17 cellular contexts compared by ENCODE assay signal in genomic region chr12:116370004-116370404, GRCh38.
DNase-seq lines count a peak whose midpoint lies in the region; ATAC-seq and TF ChIP-seq lines count a peak whose summit lies in the region.
"Had no signal": no experiment of that assay in that cellular context is flagged by ENCODE, and none has a peak within 500 bp of the region (broad histone marks: within the 10 kb centered on the region; RNA-seq: fewer than 3 reads in every experiment).

No MANE protein-coding gene starts in this region.

- DNase-seq in GM23248 (peak; percentile 75), KG1 (lab: John Stamatoyannopoulos, UW) (no peak)
- no peak for DNase-seq in activated CD4-positive, alpha-beta T cell treated with anti-CD3 and anti-CD28 coated beads, Interleukin-2, amount 50 U/mL, for 48 hours
- DNase-seq in activated CD4-positive, alpha-beta T cell treated with anti-CD3 and anti-CD28 coated beads for 36 hours: no peak
- DNase-seq: activated CD4-positive, alpha-beta T cell treated with anti-CD3 and anti-CD28 coated beads, Interleukin-2, amount 10 ng/mL, durations not matched to agents 24 days and 14 days; COR-L47; erythroblast; NCI-H2081; NK-92 treated with Interleukin-12 subunit alpha and Interleukin-12 subunit beta, amount 100 ng/mL, for 24 hours; stimulated activated CD4-positive, alpha-beta T cell treated with anti-CD3 and anti-CD28 coated beads, Interleukin-12 subunit alpha, Interleukin-12 subunit beta, amount 100 ng/mL, for 4 hours; SW 1271; transverse colon had no signal

- intact Hi-C loops in activated CD4-positive, alpha-beta T cell treated with anti-CD3 and anti-CD28 coated beads for 36 hours (cut with DNase I, micrococcal nuclease): no loop called here

- peaks cover 3% of the 10 kb centered on the region; the same call in 1 of the 2 replicates for H3F3A ChIP-seq in GM23248 (ENCODE audit: insufficient read depth)

- no peaks in the 10 kb centered on the region for H3K79me2 ChIP-seq in GM23248 (ENCODE audit: insufficient read depth)

- no peak overlapping the region for H3K27ac Mint-ChIP-seq in activated CD4-positive, alpha-beta T cell treated with anti-CD3 and anti-CD28 coated beads for 36 hours
- H3K27ac Mint-ChIP-seq: activated CD4-positive, alpha-beta T cell treated with anti-CD3 and anti-CD28 coated beads, Interleukin-2, amount 10 ng/mL, durations not matched to agents 24 days and 14 days; activated T-helper 2 cell treated with anti-CD3 and anti-CD28 coated beads, Interferon-gamma antibody, Interleukin-2, Interleukin-4, amounts not matched to agents 10 μg/mL and 5 μg/mL and 100 μg/mL, durations not matched to agents 14 hours and 24 hours and 36 hours; IgD-negative memory B cell had no signal

- TF ChIP-seq EP300 in gastroesophageal sphincter (IDR thresholded peaks at IDR 0.05): no peak

- no peak overlapping the region for H3K4me3 Mint-ChIP-seq in activated CD4-positive, alpha-beta T cell treated with anti-CD3 and anti-CD28 coated beads for 36 hours
- H3K4me3 Mint-ChIP-seq: activated CD4-positive, alpha-beta T cell treated with anti-CD3 and anti-CD28 coated beads, Interleukin-2, amount 10 ng/mL, durations not matched to agents 24 days and 14 days; IgD-negative memory B cell had no signal

- no peak overlapping the region for H3K27ac ChIP-seq in GM23248
- no peak overlapping the region for H3K27ac ChIP-seq in gastroesophageal sphincter
- peak overlapping the region; percentile 41 for H3K27ac ChIP-seq in skeletal muscle tissue (ENCODE audit: low read depth, low read length)

- H3K4me1 Mint-ChIP-seq in activated CD4-positive, alpha-beta T cell treated with anti-CD3 and anti-CD28 coated beads for 36 hours: no peaks in the 10 kb centered on the region

- POLR2A ChIA-PET in activated CD4-positive, alpha-beta T cell treated with anti-CD3 and anti-CD28 coated beads for 36 hours (lab: Charles Lee): no interaction called here

- no peak overlapping the region for H3K4me3 ChIP-seq in GM23248
- H3K4me3 ChIP-seq in gastroesophageal sphincter: no peak overlapping the region
- no peak overlapping the region for H3K4me3 ChIP-seq in skeletal muscle tissue (ENCODE audit: low read length in 3 of 3)
- H3K4me3 ChIP-seq: transverse colon had no signal

- H3K9me3 ChIP-seq in GM23248 (ENCODE audit: low read depth): no peaks in the 10 kb centered on the region
- H3K9me3 ChIP-seq in gastroesophageal sphincter: no peaks in the 10 kb centered on the region
- no peaks in the 10 kb centered on the region for H3K9me3 ChIP-seq in skeletal muscle tissue (ENCODE audit: control insufficient read depth in 3 of 3, low read length in 3 of 3)
- H3K9me3 ChIP-seq: transverse colon had no signal

- no peak overlapping the region for H3K4me2 ChIP-seq in GM23248 (ENCODE audit: unreplicated experiment)

- ATAC-seq in SK-N-SH treated with all-trans-retinoic acid at 6 μM for 48 hours: peak; percentile 26; the same call in 2 of the 3 replicates
- peak; percentile 66 for ATAC-seq in gastroesophageal sphincter
- ATAC-seq in activated CD4-positive, alpha-beta T cell treated with anti-CD3 and anti-CD28 coated beads for 36 hours: no peak

- H3K36me3 Mint-ChIP-seq in activated CD4-positive, alpha-beta T cell treated with anti-CD3 and anti-CD28 coated beads for 36 hours (ENCODE audit: low read depth): no peaks in the 10 kb centered on the region

- H4K20me1 ChIP-seq in GM23248 (ENCODE audit: insufficient read depth): no peaks in the 10 kb centered on the region

- 51 to 57% methylated on average over 4 of the region's 4 CpGs for WGBS in GM23248 (ENCODE audit: low coverage in 1 of 2, low lambda C conversion rate in 2 of 2, missing lambda C conversion rate in 2 of 2), 2 experiments
- 67 to 80% methylated on average over 2 to 4 of the region's 4 CpGs for WGBS in gastroesophageal sphincter (ENCODE audit: low coverage in 1 of 2), 2 donors

- H2AFZ ChIP-seq in GM23248: no peak overlapping the region

- in situ Hi-C loops in GM23248 (cut with MboI): no loop called here

- H3K27me3 Mint-ChIP-seq in activated CD4-positive, alpha-beta T cell treated with anti-CD3 and anti-CD28 coated beads for 36 hours: no peaks in the 10 kb centered on the region
- H3K27me3 Mint-ChIP-seq: activated CD4-positive, alpha-beta T cell treated with anti-CD3 and anti-CD28 coated beads, Interleukin-2, amount 10 ng/mL, durations not matched to agents 24 days and 14 days; IgD-negative memory B cell had no signal

- H3K9me2 ChIP-seq in GM23248 (ENCODE audit: insufficient read depth): no peaks in the 10 kb centered on the region

- no peak for TF ChIP-seq POLR2A in gastroesophageal sphincter (IDR thresholded peaks at IDR 0.05)

- H3K27me3 ChIP-seq in GM23248 (replicated peaks; ENCODE audit: insufficient read depth): no peaks in the 10 kb centered on the region
- H3K27me3 ChIP-seq in gastroesophageal sphincter: no peaks in the 10 kb centered on the region
- no peaks in the 10 kb centered on the region for H3K27me3 ChIP-seq in skeletal muscle tissue (ENCODE audit: control insufficient read depth in 3 of 3, insufficient read depth in 3 of 3, low read length in 3 of 3)
- H3K27me3 ChIP-seq: transverse colon had no signal

- H3K36me3 ChIP-seq in GM23248 (ENCODE audit: low read depth) (no peaks in the 10 kb centered on the region), gastroesophageal sphincter (no peaks in the 10 kb centered on the region), skeletal muscle tissue (ENCODE audit: control insufficient read depth in 3 of 3, insufficient read depth in 3 of 3, low read length in 3 of 3) (no peaks in the 10 kb centered on the region)
- H3K36me3 ChIP-seq: transverse colon had no signal

- peaks cover 2% of the 10 kb centered on the region for H3K9me3 Mint-ChIP-seq in activated CD4-positive, alpha-beta T cell treated with anti-CD3 and anti-CD28 coated beads for 36 hours (ENCODE audit: low read depth)
- H3K9me3 Mint-ChIP-seq: IgD-negative memory B cell had no signal

- no peak for TF ChIP-seq CTCF in gastroesophageal sphincter (IDR thresholded peaks at IDR 0.05)

- H3K4me1 ChIP-seq in GM23248 (ENCODE audit: insufficient read depth) (no peaks in the 10 kb centered on the region), gastroesophageal sphincter (peaks cover 0 to 7% (median 0%) of the 10 kb centered on the region in 3 donors), skeletal muscle tissue (ENCODE audit: control insufficient read depth in 3 of 3, insufficient read depth in 3 of 3, low read length in 3 of 3) (peaks cover 6 to 20% (median 15%) of the 10 kb centered on the region in 3 donors)

- H3K9ac ChIP-seq in GM23248 (no peak overlapping the region), skeletal muscle tissue (ENCODE audit: low read depth in 1 of 3, low read length in 3 of 3) (no peak overlapping the region)

- CTCF ChIA-PET in activated CD4-positive, alpha-beta T cell treated with anti-CD3 and anti-CD28 coated beads for 36 hours (lab: Charles Lee): no interaction called here

TF ChIP-seq in SK-N-SH treated with all-trans-retinoic acid at 6 μM for 48 hours, 23 proteins besides CTCF, POLR2A, EP300 and RAD21:
- peak; percentile 74 for TF ChIP-seq ZNF70 (CRISPR knock-in tag; IDR thresholded peaks at IDR 0.05)
- TF ChIP-seq ZFP3 (CRISPR knock-in tag; IDR thresholded peaks at IDR 0.05): no peak
- no peak for TF ChIP-seq GLIS3 (CRISPR knock-in tag; IDR thresholded peaks at IDR 0.05)
- no peak for TF ChIP-seq TCF4 (CRISPR knock-in tag; IDR thresholded peaks at IDR 0.05; ENCODE audit: borderline replicate concordance)
